In the genomic region with DNA sequence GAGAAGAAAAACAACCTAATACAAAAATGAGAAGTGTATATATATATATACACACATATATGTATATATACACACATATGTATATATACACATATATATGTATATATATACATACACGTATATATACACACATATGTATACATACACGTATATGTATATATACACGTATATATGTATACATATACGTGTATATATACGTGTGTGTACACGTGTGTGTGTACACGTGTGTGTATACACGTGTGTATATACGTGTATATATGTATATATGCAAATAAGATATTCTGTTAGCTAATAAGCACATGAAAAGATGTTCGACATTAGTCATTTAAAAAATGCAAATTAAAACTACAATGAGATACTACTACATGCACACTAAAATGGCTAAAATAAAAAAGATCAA, we compare ENCODE assay signal across 25 cellular contexts.
"Had no signal": no experiment of that assay in that cellular context is flagged by ENCODE, and none has a peak within 500 bp of the region (broad histone marks: within the 10 kb centered on the region; RNA-seq: fewer than 3 reads in every experiment).

No MANE protein-coding gene starts in this region.

- ATAC-seq: effector memory CD8-positive, alpha-beta T cell; esophagus mucosa; gastroesophageal sphincter; heart left ventricle; left cardiac atrium; left lung; left ventricle myocardium superior; lower lobe of right lung; mucosa of descending colon had no signal

- H3K36me3 ChIP-seq: colonic mucosa, esophagus squamous epithelium, gastroesophageal sphincter, heart left ventricle, left lung, lower lobe of right lung had no signal

- DNase-seq: colonic mucosa; cortex of kidney; effector CD8-positive, alpha-beta T cell; effector memory CD8-positive, alpha-beta T cell; endodermal cell; erythroblast; esophagus squamous epithelium; foreskin fibroblast; foreskin melanocyte; heart left ventricle; hypothalamus; immature natural killer cell; islet precursor cell; left cardiac atrium; left lung; left ventricle myocardium superior; lower lobe of right lung; mesenchymal stem cell; mucosa of descending colon; naive B cell had no signal

- H3K27me3 ChIP-seq: colonic mucosa, esophagus squamous epithelium, gastroesophageal sphincter, heart left ventricle, hepatocyte, left lung had no signal

- FAIRE-seq: endometrium had no signal

- H3K9me3 ChIP-seq: colonic mucosa, esophagus squamous epithelium, gastroesophageal sphincter, heart left ventricle, left lung, lower lobe of right lung, mucosa of descending colon had no signal

- H3K4me3 ChIP-seq: colonic mucosa, esophagus squamous epithelium, gastroesophageal sphincter, heart left ventricle, hepatocyte, left lung, lower lobe of right lung, mucosa of descending colon had no signal

- H3K4me1 ChIP-seq: colonic mucosa, esophagus squamous epithelium, gastroesophageal sphincter, heart left ventricle, left lung, lower lobe of right lung had no signal

- H3K27ac ChIP-seq: colonic mucosa, epithelial cell of prostate, esophagus squamous epithelium, gastroesophageal sphincter, heart left ventricle, hepatocyte, left lung, lower lobe of right lung had no signal
